In genomic region chr11:64275841-64276240, GRCh38 we compare ENCODE assay signal across 1 cellular context.
TF ChIP-seq lines count a peak whose summit lies in the region.

No MANE protein-coding gene starts in this region.

TF ChIP-seq in WTC11, 78 proteins besides CTCF, POLR2A, EP300 and RAD21 (continued from another document):
- TF ChIP-seq E2F5 (CRISPR knock-in tag; IDR thresholded peaks at IDR 0.05) (no peak), SP1 (CRISPR knock-in tag; conservative IDR thresholded peaks at IDR 0.05) (no peak)
